In genomic region chr4:77251751-77252150, GRCh38 we compare ENCODE assay signal across 28 cellular contexts.
"Had no signal": no experiment of that assay in that cellular context is flagged by ENCODE, and none has a peak within 500 bp of the region (broad histone marks: within the 10 kb centered on the region; RNA-seq: fewer than 3 reads in every experiment).

No MANE protein-coding gene starts in this region.

- H3K4me3 Mint-ChIP-seq: dendritic cell treated with granulocyte-macrophage colony-stimulating factor and Interleukin-4, amounts not matched to agents 40 ng/mL and 50 ng/mL, for 4 days; effector memory CD8-positive, alpha-beta T cell; endodermal cell had no signal

- H3K4me2 ChIP-seq: hepatocyte had no signal

- H3K4me1 Mint-ChIP-seq: endodermal cell had no signal

- H3K4me3 ChIP-seq: colonic mucosa, coronary artery, dorsolateral prefrontal cortex, esophagus muscularis mucosa, esophagus squamous epithelium, gastrocnemius medialis, gastroesophageal sphincter, heart left ventricle, heart right ventricle, hepatocyte had no signal

- H3K27ac Mint-ChIP-seq: dendritic cell treated with granulocyte-macrophage colony-stimulating factor and Interleukin-4, amounts not matched to agents 40 ng/mL and 50 ng/mL, for 4 days; effector memory CD8-positive, alpha-beta T cell; endodermal cell had no signal

- FAIRE-seq: endometrium, endothelial cell of umbilical vein, frontal cortex had no signal

- H2AFZ ChIP-seq: hepatocyte had no signal

- H3K27ac ChIP-seq: colonic mucosa, coronary artery, dorsolateral prefrontal cortex, epithelial cell of prostate, esophagus muscularis mucosa, esophagus squamous epithelium, foreskin keratinocyte, gastrocnemius medialis, gastroesophageal sphincter, heart left ventricle, heart right ventricle, hepatocyte had no signal

- H3K9me3 ChIP-seq: colonic mucosa, esophagus muscularis mucosa, esophagus squamous epithelium, gastrocnemius medialis, gastroesophageal sphincter, heart left ventricle, heart right ventricle had no signal

- H3K27me3 ChIP-seq: colonic mucosa, gastrocnemius medialis, heart left ventricle, hepatocyte had no signal

- DNase-seq: colonic mucosa; cortex of kidney; dermis blood vessel endothelial cell; dorsolateral prefrontal cortex; effector CD4-positive, alpha-beta T cell; effector CD8-positive, alpha-beta T cell; effector memory CD4-positive, alpha-beta T cell; effector memory CD8-positive, alpha-beta T cell; endodermal cell; erythroblast; esophagus squamous epithelium; foreskin fibroblast; foreskin keratinocyte; foreskin melanocyte; gastrocnemius medialis; glutamatergic neuron; head of caudate nucleus; heart left ventricle; heart right ventricle had no signal

- H3K36me3 ChIP-seq: colonic mucosa, esophagus muscularis mucosa, esophagus squamous epithelium, gastrocnemius medialis, gastroesophageal sphincter, heart left ventricle, heart right ventricle had no signal

- H3K4me1 ChIP-seq: colonic mucosa, esophagus muscularis mucosa, esophagus squamous epithelium, foreskin keratinocyte, gastrocnemius medialis, gastroesophageal sphincter, heart left ventricle, heart right ventricle had no signal

- H3K9me3 Mint-ChIP-seq: dendritic cell treated with granulocyte-macrophage colony-stimulating factor and Interleukin-4, amounts not matched to agents 40 ng/mL and 50 ng/mL, for 4 days; effector memory CD8-positive, alpha-beta T cell; endodermal cell had no signal

- H3K79me2 ChIP-seq: hepatocyte had no signal
